ENCODE assay signal across 15 cellular contexts in genomic region chr18:37405229-37405628, GRCh38.
"Had no signal": no experiment of that assay in that cellular context is flagged by ENCODE, and none has a peak within 500 bp of the region (broad histone marks: within the 10 kb centered on the region; RNA-seq: fewer than 3 reads in every experiment).

No MANE protein-coding gene starts in this region.

- H3K9me3 ChIP-seq: heart left ventricle, ovary, stomach, thoracic aorta, transverse colon had no signal

- ATAC-seq: esophagus mucosa; heart left ventricle; natural killer cell treated with Interleukin-12 subunit alpha and Interleukin-12 subunit beta and Interleukin-15 and Interleukin-18, amount 100 ng/mL, for 72 hours; right cardiac atrium; stimulated activated effector memory CD8-positive, alpha-beta T cell treated with anti-CD3 and anti-CD28 coated beads, Interleukin-12 subunit alpha, Interleukin-12 subunit beta, amount 100 ng/mL, for 72 hours had no signal

- H3K4me3 ChIP-seq: heart left ventricle, ovary, stomach, thoracic aorta, transverse colon had no signal

- H3K36me3 Mint-ChIP-seq: natural killer cell treated with Interleukin-12 subunit alpha and Interleukin-12 subunit beta and Interleukin-15 and Interleukin-18, amount 100 ng/mL, for 72 hours; stimulated activated effector memory CD8-positive, alpha-beta T cell treated with anti-CD3 and anti-CD28 coated beads, Interleukin-12 subunit alpha, Interleukin-12 subunit beta, amount 100 ng/mL, for 72 hours had no signal

- H3K27ac Mint-ChIP-seq: natural killer cell treated with Interleukin-12 subunit alpha and Interleukin-12 subunit beta and Interleukin-15 and Interleukin-18, amount 100 ng/mL, for 72 hours; stimulated activated effector memory CD8-positive, alpha-beta T cell treated with anti-CD3 and anti-CD28 coated beads, Interleukin-12 subunit alpha, Interleukin-12 subunit beta, amount 100 ng/mL, for 72 hours had no signal

- H3K4me1 Mint-ChIP-seq: stimulated activated effector memory CD8-positive, alpha-beta T cell treated with anti-CD3 and anti-CD28 coated beads, Interleukin-12 subunit alpha, Interleukin-12 subunit beta, amount 100 ng/mL, for 72 hours had no signal

- H3K27me3 Mint-ChIP-seq: natural killer cell treated with Interleukin-12 subunit alpha and Interleukin-12 subunit beta and Interleukin-15 and Interleukin-18, amount 100 ng/mL, for 72 hours had no signal

- DNase-seq: effector memory CD4-positive, alpha-beta T cell; heart left ventricle; hypothalamus; kidney glomerular epithelial cell; ovary; right cardiac atrium; stimulated activated CD4-positive, alpha-beta T cell treated with anti-CD3 and anti-CD28 coated beads, Interleukin-4, amount 100 ng/mL, for 1 hour; stimulated activated CD8-positive, alpha-beta memory T cell treated with anti-CD3 and anti-CD28 coated beads, Interleukin-4, amount 100 ng/mL, for 48 hours; stomach; substantia nigra; transverse colon had no signal

- H3K9me3 Mint-ChIP-seq: natural killer cell treated with Interleukin-12 subunit alpha and Interleukin-12 subunit beta and Interleukin-15 and Interleukin-18, amount 100 ng/mL, for 72 hours; stimulated activated effector memory CD8-positive, alpha-beta T cell treated with anti-CD3 and anti-CD28 coated beads, Interleukin-12 subunit alpha, Interleukin-12 subunit beta, amount 100 ng/mL, for 72 hours had no signal

- H3K36me3 ChIP-seq: heart left ventricle, ovary, stomach, thoracic aorta, transverse colon had no signal

- H3K4me3 Mint-ChIP-seq: natural killer cell treated with Interleukin-12 subunit alpha and Interleukin-12 subunit beta and Interleukin-15 and Interleukin-18, amount 100 ng/mL, for 72 hours; stimulated activated effector memory CD8-positive, alpha-beta T cell treated with anti-CD3 and anti-CD28 coated beads, Interleukin-12 subunit alpha, Interleukin-12 subunit beta, amount 100 ng/mL, for 72 hours had no signal

- H3K27ac ChIP-seq: heart left ventricle, ovary, stomach, thoracic aorta, transverse colon had no signal

- H3K27me3 ChIP-seq: heart left ventricle, ovary, stomach, transverse colon had no signal
